ENCODE assay signal across 8 cellular contexts in the genomic region with DNA sequence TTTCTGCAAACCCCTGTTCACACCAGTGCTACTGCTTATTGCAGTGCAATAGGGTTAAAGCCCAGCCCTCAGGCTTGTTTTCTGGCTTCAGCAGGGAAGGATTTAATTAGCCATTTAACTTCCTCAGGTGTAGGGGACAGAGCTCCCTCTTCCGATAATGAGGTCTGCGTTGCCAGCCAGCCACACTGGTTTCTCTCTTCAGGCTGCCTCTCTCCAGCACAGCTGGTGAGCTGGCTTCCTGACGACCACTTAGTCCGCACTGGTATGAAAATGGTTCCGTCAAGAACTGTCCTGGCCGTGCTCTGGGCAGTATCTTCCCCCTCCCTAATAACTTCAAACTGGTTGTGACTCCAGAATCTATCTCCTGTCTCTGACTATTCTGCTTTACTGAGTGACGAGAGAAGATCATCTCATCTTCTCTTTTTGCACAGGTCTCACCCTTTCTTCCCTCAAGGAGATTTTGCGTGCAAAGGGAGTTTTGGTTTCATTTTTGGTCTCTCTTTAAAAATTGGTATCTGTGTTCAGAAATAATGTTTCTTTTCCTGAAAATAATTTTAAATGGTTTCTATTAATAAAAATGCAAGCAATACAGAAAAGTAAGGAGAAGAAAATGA. TPM values are rescaled to one million over a fixed set of nuclear protein-coding genes. Genes with fewer than 3 reads are reported as not detected.
DNase-seq lines count a peak whose midpoint lies in the region; ATAC-seq, FAIRE-seq and TF ChIP-seq lines count a peak whose summit lies in the region.

No MANE protein-coding gene starts in this region.

- peak overlapping the region in 3 of 11 experiments; percentile 16 to 23 (median 22); a peak in 3 of 22 replicates for H3K27ac ChIP-seq in BLaER1 treated with 17β-estradiol and CSF1 and Interleukin-3, amounts not matched to agents 10 nM and 100 nM
- H3K27ac ChIP-seq in esophagus squamous epithelium: no peak overlapping the region

- intact Hi-C loops in esophagus squamous epithelium (cut with DNase I): no loop called here

- no peak overlapping the region for H3K27ac Mint-ChIP-seq in osteocyte (ENCODE audit: unreplicated experiment)

- peak overlapping the region; percentile 18 to 72 (median 58); a peak in 19 of 22 replicates for H3K9ac ChIP-seq in BLaER1 treated with 17β-estradiol and CSF1 and Interleukin-3, amounts not matched to agents 10 nM and 100 nM

- H3K36me3 Mint-ChIP-seq in osteocyte (ENCODE audit: unreplicated experiment): no peaks in the 10 kb centered on the region

- DNase-seq in OCI-M1 (lab: John Stamatoyannopoulos, UW): peak; percentile 75
- DNase-seq in esophagus squamous epithelium (lab: John Stamatoyannopoulos, UW): no peak
- no peak for DNase-seq in osteocyte (ENCODE audit: extremely low spot score, unreplicated experiment)
- no peak for DNase-seq in RCC 7860 (ENCODE audit: low spot score)
- DNase-seq in HK-2 (ENCODE audit: unreplicated experiment): no peak

- no peaks in the 10 kb centered on the region for H3K9me3 ChIP-seq in BLaER1 treated with 17β-estradiol and CSF1 and Interleukin-3, amounts not matched to agents 10 nM and 100 nM (replicated peaks in 1 of 11)
- no peaks in the 10 kb centered on the region for H3K9me3 ChIP-seq in esophagus squamous epithelium

- H3K4me1 ChIP-seq in BLaER1 treated with 17β-estradiol and CSF1 and Interleukin-3, amounts not matched to agents 10 nM and 100 nM: peaks cover 0 to 13% (median 2%) of the 10 kb centered on the region in 10 experiments; a peak in 3 of 20 replicates
- H3K4me1 ChIP-seq in esophagus squamous epithelium: peaks cover 0 to 5% (median 0%) of the 10 kb centered on the region in 3 donors

- no peak for TF ChIP-seq POLR2A in esophagus squamous epithelium (IDR thresholded peaks at IDR 0.05)

- no peaks in the 10 kb centered on the region for H3K4me1 Mint-ChIP-seq in osteocyte (ENCODE audit: unreplicated experiment)

- no peak for TF ChIP-seq CTCF in esophagus squamous epithelium (IDR thresholded peaks at IDR 0.05)
- no peak for TF ChIP-seq CTCF in osteocyte (IDR thresholded peaks at IDR 0.05)

- H3K4me3 Mint-ChIP-seq in osteocyte (ENCODE audit: unreplicated experiment): peak overlapping the region; percentile 74

- peak; percentile 61 for ATAC-seq in GM19025 (IDR thresholded peaks at IDR 0.05; ENCODE audit: low read depth, unreplicated experiment)
- peak; percentile 75 for ATAC-seq in HG03135 (IDR thresholded peaks at IDR 0.05; ENCODE audit: unreplicated experiment)

- WGBS in esophagus squamous epithelium, 2 donors: 9 to 10% methylated on average over 8 of the region's 8 CpGs

- peak overlapping the region; percentile 44 to 67 (median 56) for H3K4me3 ChIP-seq in BLaER1 treated with 17β-estradiol and CSF1 and Interleukin-3, amounts not matched to agents 10 nM and 100 nM
- H3K4me3 ChIP-seq in esophagus squamous epithelium: peak overlapping the region; percentile 2 to 65 (median 36)

- no peaks in the 10 kb centered on the region for H3K27me3 ChIP-seq in BLaER1 treated with 17β-estradiol and CSF1 and Interleukin-3, amounts not matched to agents 10 nM and 100 nM
- H3K27me3 ChIP-seq in esophagus squamous epithelium: no peaks in the 10 kb centered on the region

- H3K9me3 Mint-ChIP-seq in osteocyte (ENCODE audit: unreplicated experiment): no peaks in the 10 kb centered on the region

- peaks cover 5% of the 10 kb centered on the region for H3K27me3 Mint-ChIP-seq in osteocyte (ENCODE audit: unreplicated experiment)

- no peak for FAIRE-seq in RCC 7860 (lab: Jason Lieb, UNC)

- H4K20me1 ChIP-seq in BLaER1 treated with 17β-estradiol and CSF1 and Interleukin-3, amounts not matched to agents 10 nM and 100 nM: no peaks in the 10 kb centered on the region

- H3K36me3 ChIP-seq in BLaER1 treated with 17β-estradiol and CSF1 and Interleukin-3, amounts not matched to agents 10 nM and 100 nM: no peaks in the 10 kb centered on the region
- no peaks in the 10 kb centered on the region for H3K36me3 ChIP-seq in esophagus squamous epithelium

- peak overlapping the region; percentile 64 to 91 (median 73) for H3K4me2 ChIP-seq in BLaER1 treated with 17β-estradiol and CSF1 and Interleukin-3, amounts not matched to agents 10 nM and 100 nM

RNA-seq across cellular contexts. Expression of gene CNTN5, which starts 49.2 kb away (rescaled TPM):
- total RNA-seq in esophagus squamous epithelium (under 1 TPM in 1 of 4 donors, not detected in 3; 0.12 TPM), osteocyte (0.29 and 0.30 TPM in 2 replicates)
